In the genomic region with DNA sequence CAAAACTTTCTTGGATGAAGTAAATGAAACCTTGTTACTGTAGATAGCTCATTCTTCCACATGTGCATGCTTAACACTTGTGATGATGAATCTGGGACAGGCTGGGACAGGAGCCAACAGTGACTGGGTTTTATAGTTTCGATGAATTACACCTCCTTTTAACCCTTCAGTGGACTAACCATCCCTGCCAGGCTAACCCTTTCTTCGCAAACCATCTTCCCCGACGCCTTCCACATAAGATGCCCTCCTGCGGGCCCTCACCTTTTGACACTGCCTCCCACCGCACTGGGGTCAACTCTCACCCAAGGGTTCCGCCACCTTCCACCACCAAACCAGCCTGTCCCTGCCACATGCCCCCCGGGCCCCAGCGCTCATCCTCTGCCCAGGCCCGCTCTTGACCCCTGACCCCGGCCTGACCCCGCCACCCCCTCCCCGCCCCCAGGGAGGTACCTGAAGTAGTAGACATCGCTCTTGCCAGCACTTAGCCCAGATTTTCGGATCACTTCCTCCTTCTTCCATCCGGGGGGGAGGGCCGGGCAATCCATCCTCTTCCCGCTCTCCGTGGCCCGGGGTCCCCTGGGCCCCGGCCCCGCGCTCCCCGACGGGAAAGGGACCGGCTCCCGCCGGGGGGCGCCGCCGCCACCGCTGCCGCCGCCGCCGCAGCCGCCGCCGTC, we compare ENCODE assay signal across 8 cellular contexts. TPM values are rescaled to one million over a fixed set of nuclear protein-coding genes. Genes with fewer than 3 reads are reported as not detected.
DNase-seq lines count a peak whose midpoint lies in the region; ATAC-seq and TF ChIP-seq lines count a peak whose summit lies in the region.

No MANE protein-coding gene starts in this region.

- H3K4me1 ChIP-seq in endodermal cell (ENCODE audit: control insufficient read depth, insufficient read depth, low read length), result peaks cover 8% of the 10 kb centered on the region

- DNase-seq in AML-193 (lab: John Stamatoyannopoulos, UW) (peak; percentile 14 to 31), GM19238 (ENCODE audit: insufficient read length, low spot score) (peak; percentile 27), NCI-H69 (lab: John Stamatoyannopoulos, UW) (peak; percentile 96), endodermal cell (peak; percentile 74), mesothelial cell of epicardium (ENCODE audit: low spot score in 2 of 2, unreplicated experiment in 2 of 2) (peak; percentile 37 to 67)
- DNase-seq in activated CD8-positive, alpha-beta T cell treated with anti-CD3 and anti-CD28 coated beads for 36 hours, result peak; percentile 80
- peak; percentile 26 for DNase-seq in stimulated activated naive B cell treated with anti-CD40 and anti-IgM and Interleukin-4, amounts not matched to agents 10 μg/mL and 1 μg/mL and 100 μg/mL, for 72 hours

- peaks cover 45% of the 10 kb centered on the region for H3K4me1 Mint-ChIP-seq in activated CD8-positive, alpha-beta T cell treated with anti-CD3 and anti-CD28 coated beads for 36 hours (ENCODE audit: low read depth)
- H3K4me1 Mint-ChIP-seq in endodermal cell (peaks cover 39% of the 10 kb centered on the region), mesothelial cell of epicardium (peaks cover 36% of the 10 kb centered on the region)
- peaks cover 24 to 55% of the 10 kb centered on the region in 2 donors for H3K4me1 Mint-ChIP-seq in stimulated activated naive B cell treated with anti-CD40 and anti-IgM and Interleukin-4, amounts not matched to agents 10 μg/mL and 1 μg/mL and 100 μg/mL, for 72 hours

- peaks cover 23% of the 10 kb centered on the region for H3K36me3 Mint-ChIP-seq in activated CD8-positive, alpha-beta T cell treated with anti-CD3 and anti-CD28 coated beads for 36 hours (ENCODE audit: low read depth)
- H3K36me3 Mint-ChIP-seq in endodermal cell (ENCODE audit: low read depth) (peaks cover 14% of the 10 kb centered on the region), mesothelial cell of epicardium (no peaks in the 10 kb centered on the region)
- peaks cover 10 to 24% of the 10 kb centered on the region in 2 donors for H3K36me3 Mint-ChIP-seq in stimulated activated naive B cell treated with anti-CD40 and anti-IgM and Interleukin-4, amounts not matched to agents 10 μg/mL and 1 μg/mL and 100 μg/mL, for 72 hours

- H3K27ac Mint-ChIP-seq in activated CD8-positive, alpha-beta T cell treated with anti-CD3 and anti-CD28 coated beads for 36 hours, result peak overlapping the region; percentile 93
- peak overlapping the region; percentile 89 for H3K27ac Mint-ChIP-seq in endodermal cell
- H3K27ac Mint-ChIP-seq in mesothelial cell of epicardium, result peak overlapping the region; percentile 99
- H3K27ac Mint-ChIP-seq in stimulated activated naive B cell treated with anti-CD40 and anti-IgM and Interleukin-4, amounts not matched to agents 10 μg/mL and 1 μg/mL and 100 μg/mL, for 72 hours, result peak overlapping the region; percentile 96

- CTCF ChIA-PET in activated CD8-positive, alpha-beta T cell treated with anti-CD3 and anti-CD28 coated beads for 36 hours (lab: Charles Lee), result interaction anchor here (0.7 to 2.7 kb wide), 21 partner anchors 8 to 448 kb away, joined by 3 to 53 read pairs (median 6); partner anchors contain the start of genes C18orf54, POLI and STARD6

- TF ChIP-seq CTCF in activated CD8-positive, alpha-beta T cell treated with anti-CD3 and anti-CD28 coated beads for 36 hours (IDR thresholded peaks at IDR 0.05), result no peak
- no peak for TF ChIP-seq CTCF in endodermal cell (conservative IDR thresholded peaks at IDR 0.05)
- TF ChIP-seq CTCF in mesothelial cell of epicardium (IDR thresholded peaks at IDR 0.05; ENCODE audit: unreplicated experiment), result no peak

- no peaks in the 10 kb centered on the region for H3K9me3 ChIP-seq in endodermal cell (ENCODE audit: control insufficient read depth, low read length)

- no peaks in the 10 kb centered on the region for H3K27me3 Mint-ChIP-seq in activated CD8-positive, alpha-beta T cell treated with anti-CD3 and anti-CD28 coated beads for 36 hours
- H3K27me3 Mint-ChIP-seq in endodermal cell (ENCODE audit: insufficient read depth) (no peaks in the 10 kb centered on the region), mesothelial cell of epicardium (ENCODE audit: low read depth) (no peaks in the 10 kb centered on the region)
- H3K27me3 Mint-ChIP-seq in stimulated activated naive B cell treated with anti-CD40 and anti-IgM and Interleukin-4, amounts not matched to agents 10 μg/mL and 1 μg/mL and 100 μg/mL, for 72 hours, result no peaks in the 10 kb centered on the region

- H3K4me3 Mint-ChIP-seq in activated CD8-positive, alpha-beta T cell treated with anti-CD3 and anti-CD28 coated beads for 36 hours, result peak overlapping the region; percentile 89
- H3K4me3 Mint-ChIP-seq in endodermal cell (peak overlapping the region; percentile 87), mesothelial cell of epicardium (peak overlapping the region; percentile 96)
- peak overlapping the region; percentile 87 to 94 for H3K4me3 Mint-ChIP-seq in stimulated activated naive B cell treated with anti-CD40 and anti-IgM and Interleukin-4, amounts not matched to agents 10 μg/mL and 1 μg/mL and 100 μg/mL, for 72 hours

- peak; percentile 35 for ATAC-seq in HG03378 (IDR thresholded peaks at IDR 0.05; ENCODE audit: unreplicated experiment)
- ATAC-seq in activated CD8-positive, alpha-beta T cell treated with anti-CD3 and anti-CD28 coated beads for 36 hours, result peak; percentile 34
- peak; percentile 38 to 41 for ATAC-seq in stimulated activated naive B cell treated with anti-CD40 and anti-IgM and Interleukin-4, amounts not matched to agents 10 μg/mL and 1 μg/mL and 100 μg/mL, for 72 hours (replicated peaks)

- no peaks in the 10 kb centered on the region for H3K27me3 ChIP-seq in endodermal cell (ENCODE audit: control insufficient read depth, insufficient read depth, low read length, poor library complexity, severe bottlenecking)

- no peak overlapping the region for H3K27ac ChIP-seq in endodermal cell (ENCODE audit: low read depth, low read length)

- peaks cover 5% of the 10 kb centered on the region for H3K36me3 ChIP-seq in endodermal cell (ENCODE audit: control insufficient read depth, insufficient read depth, low read length)

- H3K9me3 Mint-ChIP-seq in activated CD8-positive, alpha-beta T cell treated with anti-CD3 and anti-CD28 coated beads for 36 hours, result no peaks in the 10 kb centered on the region
- H3K9me3 Mint-ChIP-seq in endodermal cell (no peaks in the 10 kb centered on the region), mesothelial cell of epicardium (no peaks in the 10 kb centered on the region)
- H3K9me3 Mint-ChIP-seq in stimulated activated naive B cell treated with anti-CD40 and anti-IgM and Interleukin-4, amounts not matched to agents 10 μg/mL and 1 μg/mL and 100 μg/mL, for 72 hours, result no peaks in the 10 kb centered on the region

- peak overlapping the region; percentile 88 for H3K4me3 ChIP-seq in endodermal cell (ENCODE audit: low read length)

- POLR2A ChIA-PET in activated CD8-positive, alpha-beta T cell treated with anti-CD3 and anti-CD28 coated beads for 36 hours (lab: Charles Lee), result interaction anchor here (0.6 to 1.6 kb wide), 15 partner anchors 9 to 134 kb away, joined by 3 to 19 read pairs (median 3); partner anchors contain the start of genes C18orf54, POLI and STARD6

- intact Hi-C loops in activated CD8-positive, alpha-beta T cell treated with anti-CD3 and anti-CD28 coated beads for 36 hours (cut with micrococcal nuclease), result loop anchor here (1.0 kb wide), 1 partner anchor 41 kb away; no protein-coding TSS in a partner anchor

- WGBS in endodermal cell (ENCODE audit: insufficient coverage in 1 of 2, insufficient read length in 1 of 2), 2 experiments, result 1 to 2% methylated on average over 18 to 39 of the region's 39 CpGs

- no peak overlapping the region for H3K9ac ChIP-seq in endodermal cell (ENCODE audit: extremely low read depth, low read length, poor library complexity, severe bottlenecking)

RNA-seq across cellular contexts. Expression of gene MBD2, which starts 0.8 kb away (rescaled TPM):
- 100 to 1,000 TPM; 101 to 102 TPM for total RNA-seq in activated CD8-positive, alpha-beta T cell treated with anti-CD3 and anti-CD28 coated beads for 36 hours
- total RNA-seq in endodermal cell, result 10 to 100 TPM; 35.9 to 39.2 TPM
- 36.6 TPM for polyA plus RNA-seq in endodermal cell (2013, experiment 1 of 2)
- polyA plus RNA-seq in endodermal cell (2013, experiment 2 of 2), result 44.6 TPM
- 61.5 to 66.0 TPM (median 62.6 TPM) in 3 replicates for total RNA-seq in mesothelial cell of epicardium

RNA-seq across cellular contexts. Expression of gene POLI, which starts 45.6 kb away (rescaled TPM):
- 10 to 100 TPM; 10.2 to 15.3 TPM for total RNA-seq in activated CD8-positive, alpha-beta T cell treated with anti-CD3 and anti-CD28 coated beads for 36 hours
- total RNA-seq in endodermal cell (10 to 100 TPM; 58.3 to 75.5 TPM), mesothelial cell of epicardium (36.4 to 47.8 TPM (median 43.9 TPM) in 3 replicates)
- 51.3 TPM for polyA plus RNA-seq in endodermal cell (2013, experiment 1 of 2)
- 47.6 TPM for polyA plus RNA-seq in endodermal cell (2013, experiment 2 of 2)

Comparison
In these comparisons a context has a peak if more than half of its experiments do, and no peak if none do; other contexts are left out.
1. DNase-seq: peak in every context shown above with its lines; median percentile 96 in NCI-H69; 80 in activated CD8-positive, alpha-beta T cell treated with anti-CD3 and anti-CD28 coated beads for 36 hours; 74 in endodermal cell; 52 in mesothelial cell of epicardium; 27 in GM19238; 26 in stimulated activated naive B cell treated with anti-CD40 and anti-IgM and Interleukin-4, amounts not matched to agents 10 μg/mL and 1 μg/mL and 100 μg/mL, for 72 hours; 22 in AML-193.